ENCODE assay signal across 9 cellular contexts in the genomic region with DNA sequence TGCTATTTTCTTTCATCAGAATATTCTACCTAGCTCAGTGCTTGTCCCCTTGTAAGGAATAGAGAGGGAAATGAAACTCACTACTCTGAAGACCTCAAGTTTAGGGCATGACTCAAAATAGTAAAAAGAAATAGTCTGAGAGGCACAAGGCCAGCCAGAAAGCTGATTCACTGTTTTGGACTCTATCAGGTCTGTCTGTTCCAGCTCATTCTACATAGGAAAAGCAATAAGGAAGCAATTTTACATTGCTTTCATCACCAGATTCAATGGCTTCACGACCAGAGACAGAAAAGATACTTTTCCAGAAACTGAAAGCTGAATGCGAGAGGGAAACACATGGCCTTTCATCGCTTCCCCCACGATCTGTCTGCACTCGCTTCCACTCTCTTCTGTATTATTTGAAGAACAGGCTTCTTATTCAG.
DNase-seq lines count a peak whose midpoint lies in the region; ATAC-seq and TF ChIP-seq lines count a peak whose summit lies in the region.
"Had no signal": no experiment of that assay in that cellular context is flagged by ENCODE, and none has a peak within 500 bp of the region (broad histone marks: within the 10 kb centered on the region; RNA-seq: fewer than 3 reads in every experiment).

No MANE protein-coding gene starts in this region.

- no peak overlapping the region for H3K27ac ChIP-seq in RWPE1
- H3K27ac ChIP-seq: KMS-11 had no signal

- peak; percentile 98 for ATAC-seq in GM18858 (IDR thresholded peaks at IDR 0.05; ENCODE audit: unreplicated experiment)
- ATAC-seq in HG02973 (IDR thresholded peaks at IDR 0.05; ENCODE audit: unreplicated experiment), result peak; percentile 98
- ATAC-seq in SK-N-SH treated with all-trans-retinoic acid at 6 μM for 48 hours, result peak; percentile 90

- CTCF ChIA-PET in RWPE1 (lab: Yijun Ruan, JAX), result interaction anchor here (0.6 kb wide), 1 partner anchor 844 kb away, joined by 3 read pairs; no protein-coding TSS in a partner anchor

- POLR2A ChIA-PET in RWPE1 (lab: Yijun Ruan, JAX; ENCODE audit: low non-redundant PET), result no interaction called here

- DNase-seq in lung microvascular endothelial cell (ENCODE audit: low read depth in 2 of 2), result peak; percentile 54 to 77
- DNase-seq in occipital lobe (lab: John Stamatoyannopoulos, UW), result no peak
- no peak for DNase-seq in HUDEP-2 (lab: John Stamatoyannopoulos, UW; ENCODE audit: unreplicated experiment in 76 of 76)
- no peak for DNase-seq in stimulated activated naive CD4-positive, alpha-beta T cell (lab: John Stamatoyannopoulos, UW)
- no peak for DNase-seq in RWPE1 (ENCODE audit: low spot score)

- no peak for TF ChIP-seq CTCF in RWPE1 (conservative IDR thresholded peaks at IDR 0.05; ENCODE audit: low read depth)

TF ChIP-seq in SK-N-SH treated with all-trans-retinoic acid at 6 μM for 48 hours, 23 proteins besides CTCF, POLR2A, EP300 and RAD21:
- TF ChIP-seq, protein P1, sequence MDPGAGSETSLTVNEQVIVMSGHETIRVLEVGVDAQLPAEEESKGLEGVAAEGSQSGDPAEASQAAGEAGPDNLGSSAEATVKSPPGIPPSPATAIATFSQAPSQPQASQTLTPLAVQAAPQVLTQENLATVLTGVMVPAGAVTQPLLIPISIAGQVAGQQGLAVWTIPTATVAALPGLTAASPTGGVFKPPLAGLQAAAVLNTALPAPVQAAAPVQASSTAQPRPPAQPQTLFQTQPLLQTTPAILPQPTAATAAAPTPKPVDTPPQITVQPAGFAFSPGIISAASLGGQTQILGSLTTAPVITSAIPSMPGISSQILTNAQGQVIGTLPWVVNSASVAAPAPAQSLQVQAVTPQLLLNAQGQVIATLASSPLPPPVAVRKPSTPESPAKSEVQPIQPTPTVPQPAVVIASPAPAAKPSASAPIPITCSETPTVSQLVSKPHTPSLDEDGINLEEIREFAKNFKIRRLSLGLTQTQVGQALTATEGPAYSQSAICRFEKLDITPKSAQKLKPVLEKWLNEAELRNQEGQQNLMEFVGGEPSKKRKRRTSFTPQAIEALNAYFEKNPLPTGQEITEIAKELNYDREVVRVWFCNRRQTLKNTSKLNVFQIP (CRISPR knock-in tag; IDR thresholded peaks at IDR 0.05; ENCODE audit: borderline replicate concordance, low read depth), result no peak
- TF ChIP-seq ESRRG (CRISPR knock-in tag; IDR thresholded peaks at IDR 0.05) (no peak), TOX (CRISPR knock-in tag; IDR thresholded peaks at IDR 0.05; ENCODE audit: borderline replicate concordance) (no peak), RARB (CRISPR knock-in tag; IDR thresholded peaks at IDR 0.05) (no peak), GLIS3 (CRISPR knock-in tag; IDR thresholded peaks at IDR 0.05) (no peak), ISL1 (CRISPR knock-in tag; IDR thresholded peaks at IDR 0.05) (no peak)
- TF ChIP-seq, protein P2, sequence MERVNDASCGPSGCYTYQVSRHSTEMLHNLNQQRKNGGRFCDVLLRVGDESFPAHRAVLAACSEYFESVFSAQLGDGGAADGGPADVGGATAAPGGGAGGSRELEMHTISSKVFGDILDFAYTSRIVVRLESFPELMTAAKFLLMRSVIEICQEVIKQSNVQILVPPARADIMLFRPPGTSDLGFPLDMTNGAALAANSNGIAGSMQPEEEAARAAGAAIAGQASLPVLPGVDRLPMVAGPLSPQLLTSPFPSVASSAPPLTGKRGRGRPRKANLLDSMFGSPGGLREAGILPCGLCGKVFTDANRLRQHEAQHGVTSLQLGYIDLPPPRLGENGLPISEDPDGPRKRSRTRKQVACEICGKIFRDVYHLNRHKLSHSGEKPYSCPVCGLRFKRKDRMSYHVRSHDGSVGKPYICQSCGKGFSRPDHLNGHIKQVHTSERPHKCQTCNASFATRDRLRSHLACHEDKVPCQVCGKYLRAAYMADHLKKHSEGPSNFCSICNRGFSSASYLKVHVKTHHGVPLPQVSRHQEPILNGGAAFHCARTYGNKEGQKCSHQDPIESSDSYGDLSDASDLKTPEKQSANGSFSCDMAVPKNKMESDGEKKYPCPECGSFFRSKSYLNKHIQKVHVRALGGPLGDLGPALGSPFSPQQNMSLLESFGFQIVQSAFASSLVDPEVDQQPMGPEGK (CRISPR knock-in tag; IDR thresholded peaks at IDR 0.05; ENCODE audit: borderline replicate concordance), result no peak

Comparison
In these comparisons a context has a peak if more than half of its experiments do, and no peak if none do; other contexts are left out.
1. DNase-seq: peak in lung microvascular endothelial cell (2 of 2); none in occipital lobe (single experiment), HUDEP-2 (0 of 76), stimulated activated naive CD4-positive, alpha-beta T cell (0 of 6) and RWPE1 (single experiment).
2. Peak in every context shown above with its lines, with median percentiles within 50 percentile points of each other: ATAC-seq.